ENCODE assay signal across 8 cellular contexts in the genomic region with DNA sequence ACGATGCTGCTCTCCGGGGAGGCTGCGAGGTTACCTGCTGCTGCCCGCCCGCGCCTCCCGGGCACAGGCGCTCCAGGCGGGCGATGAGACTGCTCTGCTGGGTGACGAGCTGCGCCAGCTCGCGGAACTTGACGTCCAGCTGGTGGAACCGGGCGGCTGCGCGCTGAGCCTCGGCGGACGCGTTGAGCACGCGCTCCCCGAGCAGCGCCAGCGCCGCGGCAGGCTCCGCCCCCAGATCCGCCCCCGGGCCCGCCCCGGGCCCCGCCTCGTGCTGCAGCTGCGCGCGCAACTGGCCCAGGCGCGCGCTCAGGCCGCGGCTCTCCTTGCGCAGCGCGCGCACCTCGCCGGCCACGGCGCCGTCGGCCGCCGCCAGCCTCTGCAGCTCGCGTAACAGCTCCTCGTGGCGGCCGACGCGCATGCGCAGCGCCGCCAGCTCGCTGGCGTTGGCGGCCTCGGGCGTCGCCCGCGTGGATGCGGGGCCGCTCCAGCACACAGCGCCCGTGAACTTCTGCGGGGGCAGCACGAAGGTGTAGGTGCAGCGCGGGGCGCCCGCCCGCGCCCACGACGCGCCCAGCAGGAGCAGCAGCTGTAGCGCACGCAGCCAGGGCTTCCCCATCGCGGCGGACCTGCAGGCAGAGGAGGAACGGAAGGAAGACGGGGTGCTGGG. TPM values are rescaled to one million over a fixed set of nuclear protein-coding genes. Genes with fewer than 3 reads are reported as not detected.
DNase-seq lines count a peak whose midpoint lies in the region; ATAC-seq lines count a peak whose summit lies in the region.

No MANE protein-coding gene starts in this region.

- DNase-seq in NCI-H526 (lab: John Stamatoyannopoulos, UW) (peak; percentile 46 to 91), ecto neural progenitor cell (ENCODE audit: low spot score) (peak; percentile 92), lung microvascular endothelial cell (ENCODE audit: low read depth in 2 of 2) (peak; percentile 94 to 96)
- peak; percentile 77 to 83 for DNase-seq in activated CD4-positive, alpha-beta T cell treated with anti-CD3 and anti-CD28 coated beads, Interleukin-2, amount 50 U/mL, for 4 hours
- peak; percentile 75 to 85 (median 82) for DNase-seq in stimulated activated CD4-positive, alpha-beta T cell treated with anti-CD3 and anti-CD28 coated beads, TNF-alpha, amount 100 ng/mL, for 4 hours (ENCODE audit: low read depth in 3 of 3)

- H3K4me1 ChIP-seq in BLaER1, result peaks cover 60% of the 10 kb centered on the region

- H3K4me3 ChIP-seq in BLaER1, result peak overlapping the region; percentile 61

- no peaks in the 10 kb centered on the region for H3K9me3 ChIP-seq in BLaER1

- peaks cover 29% of the 10 kb centered on the region for H3K36me3 ChIP-seq in BLaER1

- H3K27me3 ChIP-seq in BLaER1, result no peaks in the 10 kb centered on the region

- peak overlapping the region; percentile 86 for H3K27ac ChIP-seq in BLaER1

- H4K20me1 ChIP-seq in BLaER1, result no peaks in the 10 kb centered on the region

- ATAC-seq in GM19324 (IDR thresholded peaks at IDR 0.05; ENCODE audit: low FRiP score, unreplicated experiment) (peak; percentile 92), HG03460 (IDR thresholded peaks at IDR 0.05; ENCODE audit: unreplicated experiment) (peak; percentile 56)

- H3K9ac ChIP-seq in BLaER1, result peak overlapping the region; percentile 79

- peak overlapping the region; percentile 87 for H3K4me2 ChIP-seq in BLaER1

RNA-seq across cellular contexts. Expression of gene ANGPTL6, which starts 6.4 kb away (rescaled TPM):
- total RNA-seq in lung microvascular endothelial cell, result 0.20 and 0.22 TPM in 2 replicates

RNA-seq across cellular contexts. Expression of gene SHFL, which starts 10.0 kb away (rescaled TPM):
- total RNA-seq in lung microvascular endothelial cell, result 12.9 and 20.4 TPM in 2 replicates

RNA-seq across cellular contexts. Expression of gene PPAN, which starts 10.1 kb away (rescaled TPM):
- total RNA-seq in lung microvascular endothelial cell, result 12.6 and 23.0 TPM in 2 replicates

RNA-seq across cellular contexts. Expression of gene P2RY11, which starts 15.4 kb away (rescaled TPM):
- total RNA-seq in lung microvascular endothelial cell, result 1.1 and 1.8 TPM in 2 replicates

RNA-seq across cellular contexts. Expression of gene EIF3G, which starts 23.6 kb away (rescaled TPM):
- 228 and 274 TPM in 2 replicates for total RNA-seq in lung microvascular endothelial cell

Comparison
In these comparisons a context has a peak if more than half of its experiments do, and no peak if none do; other contexts are left out.
1. Peak in every context shown above with its lines: DNase-seq, ATAC-seq, H3K4me3 ChIP-seq and H3K27ac ChIP-seq.